Comparison of ENCODE assay signal across 8 cellular contexts in the genomic region with DNA sequence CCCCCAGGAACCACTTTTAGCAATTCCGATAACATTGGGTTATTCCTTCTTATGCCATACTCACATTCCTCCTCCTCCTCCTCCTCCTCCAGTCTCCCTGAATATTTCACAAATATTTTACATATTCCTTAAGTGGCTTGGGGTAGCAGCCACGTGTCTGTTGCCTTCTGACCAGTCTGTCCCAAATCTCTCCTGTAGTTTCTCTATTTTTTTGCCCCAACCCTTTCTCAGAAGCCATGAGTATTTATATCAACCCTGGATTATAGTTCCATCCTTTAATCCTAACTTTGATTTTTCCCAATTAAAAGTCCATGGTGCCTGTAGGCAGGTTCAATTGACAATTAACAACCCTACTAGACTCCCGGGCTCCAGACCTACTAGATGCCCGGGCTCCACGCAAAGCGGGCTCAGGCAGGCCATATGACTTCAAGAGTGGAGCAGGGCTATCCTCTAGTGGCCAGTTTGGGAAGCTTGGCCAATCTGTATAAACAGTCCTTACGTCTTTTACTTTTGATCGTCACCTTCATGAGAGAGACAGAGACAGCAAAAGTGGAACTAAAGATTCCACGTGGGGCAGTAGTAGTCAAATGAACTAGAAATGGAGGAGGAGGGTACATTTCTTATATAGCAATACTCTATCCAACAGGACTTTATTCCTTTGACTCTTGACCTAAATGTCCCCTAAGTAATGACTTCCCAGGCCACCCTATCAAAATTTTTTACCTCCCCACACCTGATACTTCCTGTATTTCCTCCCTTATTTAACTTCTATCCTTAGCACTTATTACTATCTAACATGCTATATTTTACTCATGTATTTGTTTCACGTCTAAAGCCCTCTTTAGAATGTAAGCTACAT.
DNase-seq lines count a peak whose midpoint lies in the region; ATAC-seq and TF ChIP-seq lines count a peak whose summit lies in the region.

No MANE protein-coding gene starts in this region.

- H3K4me3 ChIP-seq in RWPE2 (ENCODE audit: severe bottlenecking) (no peak overlapping the region), dorsolateral prefrontal cortex (peak overlapping the region in 31 of 59 donors; percentile 0 to 42 (median 20)), lower lobe of right lung (peak overlapping the region; percentile 10)

- peak; percentile 95 for ATAC-seq in RWPE2 (ENCODE audit: low read depth)
- ATAC-seq in lower lobe of right lung = peak; percentile 81 to 84
- no peak for ATAC-seq in HG03469 (IDR thresholded peaks at IDR 0.05; ENCODE audit: unreplicated experiment)

- in situ Hi-C loops in KBM-7 (cut with MboI; ENCODE audit: low pct_unique_long_range_greater_than_20kb, low sequenced_read_pairs) = no loop called here

- H3K27me3 ChIP-seq in RWPE2 (ENCODE audit: insufficient read depth, poor library complexity, severe bottlenecking) (no peaks in the 10 kb centered on the region), dorsolateral prefrontal cortex (no peaks in the 10 kb centered on the region), lower lobe of right lung (ENCODE audit: low read depth) (no peaks in the 10 kb centered on the region)

- no peak overlapping the region for H3K27ac ChIP-seq in RWPE2 (ENCODE audit: poor library complexity, severe bottlenecking)
- peak overlapping the region in 10 of 59 donors; percentile 5 to 60 (median 26) for H3K27ac ChIP-seq in dorsolateral prefrontal cortex
- peak overlapping the region; percentile 10 for H3K27ac ChIP-seq in lower lobe of right lung

- peak; percentile 91 for TF ChIP-seq CTCF in AG09319 (IDR thresholded peaks at IDR 0.05; ENCODE audit: low read depth, low read length)
- TF ChIP-seq CTCF in GM12873 (IDR thresholded peaks at IDR 0.05; ENCODE audit: insufficient read depth, low read depth, low read length, missing control alignments) = peak; percentile 76
- TF ChIP-seq CTCF in RWPE2 (IDR thresholded peaks at IDR 0.05; ENCODE audit: poor library complexity, severe bottlenecking) = peak; percentile 97
- TF ChIP-seq CTCF in dorsolateral prefrontal cortex (IDR thresholded peaks at IDR 0.05 in 54 of 56, conservative IDR thresholded peaks at IDR 0.05 in 2 of 56; ENCODE audit: low read depth in 1 of 56, partially characterized antibody in 56 of 56) = peak; percentile 54 to 90 (median 81)
- TF ChIP-seq CTCF in lower lobe of right lung (IDR thresholded peaks at IDR 0.05) = peak; percentile 81

- no peaks in the 10 kb centered on the region for H3K9me3 ChIP-seq in RWPE2 (ENCODE audit: severe bottlenecking)
- no peaks in the 10 kb centered on the region for H3K9me3 ChIP-seq in lower lobe of right lung

- intact Hi-C loops in dorsolateral prefrontal cortex (cut with DNase I) (loop anchor here (2.0 to 10.0 kb wide), 4 partner anchors 132 to 574 kb away; no protein-coding TSS in a partner anchor), lower lobe of right lung (cut with DNase I) (no loop called here)

- H3K36me3 ChIP-seq in RWPE2 (ENCODE audit: low read depth) (no peaks in the 10 kb centered on the region), lower lobe of right lung (no peaks in the 10 kb centered on the region)

- no peak for DNase-seq in AG09319 (ENCODE audit: extremely low read depth, low read depth)
- DNase-seq in KBM-7 = peak; percentile 87
- no peak for DNase-seq in RWPE2 (ENCODE audit: low spot score)
- DNase-seq in dorsolateral prefrontal cortex = peak in 9 of 10 donors; percentile 24 to 79 (median 63)
- no peak for DNase-seq in lower lobe of right lung
- peak; percentile 85 for DNase-seq in superior temporal gyrus (ENCODE audit: extremely low spot score)

- peaks cover 4% of the 10 kb centered on the region for H3K4me1 ChIP-seq in RWPE2 (ENCODE audit: insufficient read depth, poor library complexity, severe bottlenecking)
- peaks cover 8% of the 10 kb centered on the region for H3K4me1 ChIP-seq in lower lobe of right lung

Comparison
In these comparisons a context has a peak if more than half of its experiments do, and no peak if none do; other contexts are left out.
1. DNase-seq: peak in KBM-7 (single experiment), dorsolateral prefrontal cortex (9 of 10) and superior temporal gyrus (single experiment); none in AG09319 (single experiment), RWPE2 (single experiment) and lower lobe of right lung (single experiment).
2. Peak in every context shown above with its lines, with median percentiles within 50 percentile points of each other: CTCF ChIP-seq.